In genomic region chr14:54652890-54653201, GRCh38 we compare ENCODE assay signal across 11 cellular contexts.
DNase-seq lines count a peak whose midpoint lies in the region; ATAC-seq, FAIRE-seq and TF ChIP-seq lines count a peak whose summit lies in the region.
"Had no signal": no experiment of that assay in that cellular context is flagged by ENCODE, and none has a peak within 500 bp of the region (broad histone marks: within the 10 kb centered on the region; RNA-seq: fewer than 3 reads in every experiment).

No MANE protein-coding gene starts in this region.

- H3K9me3 ChIP-seq in HepG2 (ENCODE audit: low read length) (no peaks in the 10 kb centered on the region), stomach (no peaks in the 10 kb centered on the region)

- H3K4me3 Mint-ChIP-seq in HFFc6, result peak overlapping the region; percentile 85
- H3K4me3 Mint-ChIP-seq in activated T-helper 17 cell treated with anti-CD3 and anti-CD28 coated beads, Interleukin-2, amount 50 U/mL, for 72 hours, result no peak overlapping the region

- POLR2A ChIA-PET in HepG2 (lab: Yijun Ruan, JAX), result interaction anchor here (1.1 to 5.2 kb wide), 3 partner anchors 10 to 285 kb away, joined by 3 to 35 read pairs (median 32); partner anchors contain the start of gene SAMD4A

- H3K27ac ChIP-seq in HepG2 (ENCODE audit: extremely low read length, insufficient read depth, low read length) (peak overlapping the region; percentile 82), stomach (peak overlapping the region; percentile 30 to 89 (median 85))

- peaks cover 15% of the 10 kb centered on the region for H3K36me3 Mint-ChIP-seq in HFFc6 (ENCODE audit: low read depth)
- H3K36me3 Mint-ChIP-seq in activated T-helper 17 cell treated with anti-CD3 and anti-CD28 coated beads, Interleukin-2, amount 50 U/mL, for 72 hours (ENCODE audit: low read depth), result no peaks in the 10 kb centered on the region

- ATAC-seq in HepG2 (no peak), HG02938 (IDR thresholded peaks at IDR 0.05; ENCODE audit: unreplicated experiment) (no peak)
- no peak for ATAC-seq in activated T-helper 17 cell treated with anti-CD3 and anti-CD28 coated beads, Interleukin-2, amount 50 U/mL, for 72 hours (replicated peaks)

- H3K9me3 Mint-ChIP-seq in HFFc6, result no peaks in the 10 kb centered on the region
- no peaks in the 10 kb centered on the region for H3K9me3 Mint-ChIP-seq in activated T-helper 17 cell treated with anti-CD3 and anti-CD28 coated beads, Interleukin-2, amount 50 U/mL, for 72 hours

- H3K27me3 ChIP-seq in HepG2 (ENCODE audit: control insufficient read depth in 1 of 2, insufficient read depth in 2 of 2, low read length in 2 of 2) (no peaks in the 10 kb centered on the region), stomach (no peaks in the 10 kb centered on the region)

- H3K4me1 ChIP-seq in HepG2 (ENCODE audit: insufficient read depth, low read length) (peaks cover 99% of the 10 kb centered on the region), stomach (peaks cover 0 to 60% (median 50%) of the 10 kb centered on the region in 4 donors)

- TF ChIP-seq EP300 in HepG2 (IDR thresholded peaks at IDR 0.05; ENCODE audit: low read depth in 2 of 2, low read length in 2 of 2) (no peak), HepG2 (CRISPR knock-in tag; IDR thresholded peaks at IDR 0.05; ENCODE audit: borderline replicate concordance) (no peak), stomach (IDR thresholded peaks at IDR 0.05) (no peak)

- DNase-seq in HFFc6 (no peak), choroid plexus epithelial cell (ENCODE audit: low read depth) (no peak), HepG2 (ENCODE audit: low spot score) (no peak), stomach (no peak), NCI-H2196 (lab: John Stamatoyannopoulos, UW; ENCODE audit: unreplicated experiment) (no peak)
- no peak for DNase-seq in activated effector memory CD4-positive, alpha-beta T cell treated with anti-CD3 and anti-CD28 coated beads, Interleukin-2, amount 50 U/mL, for 16 hours
- DNase-seq: activated CD4-positive, alpha-beta T cell treated with anti-CD3 and anti-CD28 coated beads for 4 hours; DMS 273 treated with DMSO at 0.1 percent for 48 hours; stimulated activated CD4-positive, alpha-beta T cell treated with anti-CD3 and anti-CD28 coated beads, Interleukin-2, amount 100 ng/mL, for 48 hours had no signal

- H3K4me1 Mint-ChIP-seq in HFFc6 (ENCODE audit: low read depth), result no peaks in the 10 kb centered on the region; the same call in none of the 2 replicates
- no peaks in the 10 kb centered on the region for H3K4me1 Mint-ChIP-seq in activated T-helper 17 cell treated with anti-CD3 and anti-CD28 coated beads, Interleukin-2, amount 50 U/mL, for 72 hours

- no peak for TF ChIP-seq POLR2A in HepG2 (IDR thresholded peaks at IDR 0.05; ENCODE audit: insufficient read depth in 1 of 2, low read depth in 2 of 2, low read length in 2 of 2)
- no peak for TF ChIP-seq POLR2A in stomach (IDR thresholded peaks at IDR 0.05)

- TSS peak; percentile 57 for BruUV-seq in HepG2 (replicated peaks; lab: Mats Ljungman, UMichigan)

- H3K4me3 ChIP-seq in choroid plexus epithelial cell (ENCODE audit: low read depth, low read length) (peak overlapping the region; percentile 32), HepG2 (replicated peaks in 1 of 3; ENCODE audit: insufficient read depth in 1 of 3, low read depth in 2 of 3, low read length in 3 of 3) (no peak overlapping the region), stomach (peak overlapping the region in 2 of 4 donors; percentile 7 to 13)

- TF ChIP-seq CTCF in HFFc6 (IDR thresholded peaks at IDR 0.05), result no peak
- TF ChIP-seq CTCF in choroid plexus epithelial cell (conservative IDR thresholded peaks at IDR 0.05; ENCODE audit: low read depth, low read length), result peak; percentile 6
- TF ChIP-seq CTCF in HepG2 (CRISPR knock-in tag; IDR thresholded peaks at IDR 0.05), result no peak
- no peak for TF ChIP-seq CTCF in stomach (IDR thresholded peaks at IDR 0.05)

- no peaks in the 10 kb centered on the region for H3K27me3 Mint-ChIP-seq in HFFc6 (ENCODE audit: insufficient read depth)
- peaks cover 12% of the 10 kb centered on the region for H3K27me3 Mint-ChIP-seq in activated T-helper 17 cell treated with anti-CD3 and anti-CD28 coated beads, Interleukin-2, amount 50 U/mL, for 72 hours

- H3K4me2 ChIP-seq in HepG2 (ENCODE audit: low read depth, low read length), result peak overlapping the region; percentile 25; the same call in 1 of the 2 replicates

- intact Hi-C loops in HepG2 (cut with micrococcal nuclease; ENCODE audit: unreplicated experiment) (loop anchor here (1.0 to 5.0 kb wide), 2 partner anchors 10 to 86 kb away; partner anchors contain the start of gene SAMD4A), stomach (cut with DNase I; ENCODE audit: low total_unique reads) (no loop called here)

- in situ Hi-C loops in HepG2 (cut with HindIII; ENCODE audit: extremely low pct_ligation_motif_present, low pct_unique_long_range_greater_than_20kb), result loop anchor here (5.0 kb wide), 1 partner anchor 86 kb away; the partner anchor contains the start of gene SAMD4A

- CTCF ChIA-PET in HepG2 (lab: Yijun Ruan, JAX; ENCODE audit: low intra/inter-chr PET ratio, low total read pairs), result no interaction called here

- H2AFZ ChIP-seq in HepG2 (ENCODE audit: low read length), result no peak overlapping the region

- no peaks in the 10 kb centered on the region for H4K20me1 ChIP-seq in HepG2 (ENCODE audit: insufficient read depth, low read length)

- H3K27ac Mint-ChIP-seq in HFFc6, result peak overlapping the region; percentile 96
- no peak overlapping the region for H3K27ac Mint-ChIP-seq in activated T-helper 17 cell treated with anti-CD3 and anti-CD28 coated beads, Interleukin-2, amount 50 U/mL, for 72 hours

- H3K79me2 ChIP-seq in HepG2 (ENCODE audit: insufficient read depth, low read length), result peaks cover 73% of the 10 kb centered on the region

- TF ChIP-seq RAD21 in HepG2 (CRISPR knock-in tag; IDR thresholded peaks at IDR 0.05), result no peak

- no peak for FAIRE-seq in HepG2 (lab: Jason Lieb, UNC)

- WGBS in HepG2 (ENCODE audit: low lambda C conversion rate), result 83% methylated on average over 6 of the region's 6 CpGs
- WGBS in stomach, 5 donors, result 50 to 78% (median 68%) methylated on average over 6 of the region's 6 CpGs

- H3K36me3 ChIP-seq in HepG2 (replicated peaks in 1 of 2; ENCODE audit: control insufficient read depth in 1 of 2, insufficient read depth in 2 of 2, low read length in 2 of 2) (no peaks in the 10 kb centered on the region), stomach (no peaks in the 10 kb centered on the region)

- H3K9ac ChIP-seq in HepG2 (ENCODE audit: insufficient read depth, low read depth, low read length), result peak overlapping the region; percentile 50

TF ChIP-seq in HepG2, 621 proteins besides CTCF, POLR2A, EP300 and RAD21:
- no peak for TF ChIP-seq SSRP1 (CRISPR knock-in tag; IDR thresholded peaks at IDR 0.05)
- TF ChIP-seq, protein P1, sequence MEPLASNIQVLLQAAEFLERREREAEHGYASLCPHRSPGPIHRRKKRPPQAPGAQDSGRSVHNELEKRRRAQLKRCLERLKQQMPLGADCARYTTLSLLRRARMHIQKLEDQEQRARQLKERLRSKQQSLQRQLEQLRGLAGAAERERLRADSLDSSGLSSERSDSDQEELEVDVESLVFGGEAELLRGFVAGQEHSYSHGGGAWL (CRISPR knock-in tag; IDR thresholded peaks at IDR 0.05), result no peak
- TF ChIP-seq SETDB1 (CRISPR knock-in tag; IDR thresholded peaks at IDR 0.05; ENCODE audit: borderline replicate concordance), result no peak
- TF ChIP-seq KLF16 (CRISPR knock-in tag; IDR thresholded peaks at IDR 0.05), result no peak
- TF ChIP-seq CSRNP2 (CRISPR knock-in tag; conservative IDR thresholded peaks at IDR 0.05; ENCODE audit: low read depth), result no peak
- TF ChIP-seq ZNF816 (CRISPR knock-in tag; IDR thresholded peaks at IDR 0.05; ENCODE audit: borderline replicate concordance), result no peak
